1 cellular context compared by ENCODE assay signal in genomic region chr10:103932996-103933395, GRCh38.
TF ChIP-seq lines count a peak whose summit lies in the region.

No MANE protein-coding gene starts in this region.

TF ChIP-seq in HepG2, 621 proteins besides CTCF, POLR2A, EP300 and RAD21 (continued from another document):
- no peak for TF ChIP-seq KIAA2018 (CRISPR knock-in tag; IDR thresholded peaks at IDR 0.05; ENCODE audit: borderline replicate concordance)
- TF ChIP-seq ZNF468 (CRISPR knock-in tag; IDR thresholded peaks at IDR 0.05) = no peak
- no peak for TF ChIP-seq POLR2AphosphoS2 (IDR thresholded peaks at IDR 0.05; ENCODE audit: low read depth, low read length)
TF ChIP-seq in HepG2: peak in this region for 0.
